ENCODE assay signal across 1 cellular context in the genomic region with DNA sequence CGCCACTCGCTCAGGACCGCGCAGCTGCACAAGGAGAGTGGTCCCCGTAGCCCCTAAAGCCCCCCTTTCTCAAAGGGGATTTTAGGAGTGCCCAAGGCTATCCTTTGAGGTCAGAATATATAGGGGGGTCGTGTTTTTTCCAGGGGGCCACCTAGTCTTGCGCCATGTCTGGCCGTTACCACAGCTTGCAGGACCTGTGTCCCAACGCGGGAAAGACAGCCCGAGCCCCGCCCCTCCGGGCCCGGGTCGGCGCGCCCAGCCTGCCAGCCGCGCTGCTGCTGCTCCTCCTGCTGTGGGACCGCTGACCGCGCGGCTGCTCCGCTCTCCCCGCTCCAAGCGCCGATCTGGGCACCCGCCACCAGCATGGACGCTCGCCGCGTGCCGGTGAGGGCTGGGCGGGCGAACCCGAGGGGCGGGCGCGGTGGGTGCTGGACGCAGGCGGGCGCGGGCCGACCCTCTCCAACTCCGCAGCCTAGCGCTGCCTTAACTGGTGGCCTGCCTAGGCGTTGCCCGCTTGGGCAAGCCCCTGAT.
A peak's percentile ranks its signal among the peaks of the same experiment; 100 is the strongest.
TF ChIP-seq lines count a peak whose summit lies in the region.

A gene (plus strand): TSS at position 272 of the 531 bp plus-strand sequence. CDS start 92 bp downstream, at position 364.

TF ChIP-seq in HepG2, 621 proteins besides CTCF, POLR2A, EP300 and RAD21 (continued from another document and continues in another):
- TF ChIP-seq, protein P1, sequence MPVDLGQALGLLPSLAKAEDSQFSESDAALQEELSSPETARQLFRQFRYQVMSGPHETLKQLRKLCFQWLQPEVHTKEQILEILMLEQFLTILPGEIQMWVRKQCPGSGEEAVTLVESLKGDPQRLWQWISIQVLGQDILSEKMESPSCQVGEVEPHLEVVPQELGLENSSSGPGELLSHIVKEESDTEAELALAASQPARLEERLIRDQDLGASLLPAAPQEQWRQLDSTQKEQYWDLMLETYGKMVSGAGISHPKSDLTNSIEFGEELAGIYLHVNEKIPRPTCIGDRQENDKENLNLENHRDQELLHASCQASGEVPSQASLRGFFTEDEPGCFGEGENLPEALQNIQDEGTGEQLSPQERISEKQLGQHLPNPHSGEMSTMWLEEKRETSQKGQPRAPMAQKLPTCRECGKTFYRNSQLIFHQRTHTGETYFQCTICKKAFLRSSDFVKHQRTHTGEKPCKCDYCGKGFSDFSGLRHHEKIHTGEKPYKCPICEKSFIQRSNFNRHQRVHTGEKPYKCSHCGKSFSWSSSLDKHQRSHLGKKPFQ (CRISPR knock-in tag; IDR thresholded peaks at IDR 0.05; ENCODE audit: insufficient replicate concordance), result peak; percentile 97
- TF ChIP-seq, protein P2, sequence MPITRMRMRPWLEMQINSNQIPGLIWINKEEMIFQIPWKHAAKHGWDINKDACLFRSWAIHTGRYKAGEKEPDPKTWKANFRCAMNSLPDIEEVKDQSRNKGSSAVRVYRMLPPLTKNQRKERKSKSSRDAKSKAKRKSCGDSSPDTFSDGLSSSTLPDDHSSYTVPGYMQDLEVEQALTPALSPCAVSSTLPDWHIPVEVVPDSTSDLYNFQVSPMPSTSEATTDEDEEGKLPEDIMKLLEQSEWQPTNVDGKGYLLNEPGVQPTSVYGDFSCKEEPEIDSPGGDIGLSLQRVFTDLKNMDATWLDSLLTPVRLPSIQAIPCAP (CRISPR knock-in tag; IDR thresholded peaks at IDR 0.05; ENCODE audit: low read depth), result 0 out of 2 replicates have a peak, but pooled peaks have one; percentile 61
- TF ChIP-seq ATF1 (CRISPR knock-in tag; IDR thresholded peaks at IDR 0.05) (no peak), FOSL2 (CRISPR knock-in tag; IDR thresholded peaks at IDR 0.05) (0 out of 2 replicates have a peak, but pooled peaks have one; percentile 47), TMF1 (CRISPR knock-in tag; IDR thresholded peaks at IDR 0.05; ENCODE audit: low read depth) (peak; percentile 99), ZNF34 (CRISPR knock-in tag; IDR thresholded peaks at IDR 0.05; ENCODE audit: borderline replicate concordance) (peak; percentile 82), TEAD3 (CRISPR knock-in tag; optimal IDR thresholded peaks at IDR 0.05; ENCODE audit: borderline replicate concordance) (no peak), PCBP1 (IDR thresholded peaks at IDR 0.05; ENCODE audit: borderline replicate concordance, low read depth, low read length) (no peak), ZNF792 (CRISPR knock-in tag; IDR thresholded peaks at IDR 0.05) (peak; percentile 89), ARNTL (CRISPR knock-in tag; IDR thresholded peaks at IDR 0.05) (peak; percentile 78; the same call in 1 of the 2 replicates), SNRNP70 (IDR thresholded peaks at IDR 0.05; ENCODE audit: low read depth, low read length) (no peak), CHCHD3 (CRISPR knock-in tag; IDR thresholded peaks at IDR 0.05) (peak; percentile 73; the same call in 1 of the 2 replicates), ASH2L (IDR thresholded peaks at IDR 0.05; ENCODE audit: insufficient read length, low read depth, low read length) (peak; percentile 77), TRIM24 (CRISPR knock-in tag; IDR thresholded peaks at IDR 0.05) (no peak), POLR2G (IDR thresholded peaks at IDR 0.05; ENCODE audit: low read depth, low read length) (peak; percentile 66), ZNF790 (CRISPR knock-in tag; IDR thresholded peaks at IDR 0.05; ENCODE audit: borderline replicate concordance) (peak; percentile 97), JUN (CRISPR knock-in tag; IDR thresholded peaks at IDR 0.05) (peak; percentile 83), ZNF776 (CRISPR knock-in tag; IDR thresholded peaks at IDR 0.05) (peak; percentile 94; the same call in 1 of the 2 replicates), DNMT1 (CRISPR knock-in tag; IDR thresholded peaks at IDR 0.05) (peak; percentile 88), ZNF17 (CRISPR knock-in tag; IDR thresholded peaks at IDR 0.05) (peak; percentile 83; the same call in 1 of the 2 replicates), ZC3H13 (CRISPR knock-in tag; IDR thresholded peaks at IDR 0.05) (peak; percentile 94), PAWR (CRISPR knock-in tag; IDR thresholded peaks at IDR 0.05; ENCODE audit: borderline replicate concordance) (no peak), ZNF251 (CRISPR knock-in tag; IDR thresholded peaks at IDR 0.05) (no peak), STAG1 (CRISPR knock-in tag; IDR thresholded peaks at IDR 0.05) (peak; percentile 38), KLF16 (CRISPR knock-in tag; IDR thresholded peaks at IDR 0.05) (peak; percentile 4 to 79; a peak in 2 of 4 replicates), SMAD1 (CRISPR knock-in tag; IDR thresholded peaks at IDR 0.05; ENCODE audit: borderline replicate concordance, low read depth) (peak; percentile 84), ZNF121 (CRISPR knock-in tag; IDR thresholded peaks at IDR 0.05) (0 out of 2 replicates have a peak, but pooled peaks have one; percentile 15), MED8 (CRISPR knock-in tag; IDR thresholded peaks at IDR 0.05; ENCODE audit: insufficient replicate concordance) (peak; percentile 13), ZNF205 (CRISPR knock-in tag; IDR thresholded peaks at IDR 0.05) (peak; percentile 67; the same call in 1 of the 2 replicates), SMAD9 (CRISPR knock-in tag; IDR thresholded peaks at IDR 0.05) (peak; percentile 85; the same call in 1 of the 2 replicates), HNF4G (IDR thresholded peaks at IDR 0.05; ENCODE audit: borderline replicate concordance, low read depth, low read length) (no peak), HNF4G (CRISPR knock-in tag; IDR thresholded peaks at IDR 0.05; ENCODE audit: borderline replicate concordance, low read depth) (no peak; the same call in 1 of the 2 replicates), KLF11 (CRISPR knock-in tag; IDR thresholded peaks at IDR 0.05) (peak; percentile 95; the same call in 1 of the 2 replicates), ZBTB1 (CRISPR knock-in tag; IDR thresholded peaks at IDR 0.05; ENCODE audit: borderline replicate concordance) (no peak), KLF12 (CRISPR knock-in tag; IDR thresholded peaks at IDR 0.05; ENCODE audit: borderline replicate concordance) (peak; percentile 92; the same call in 1 of the 2 replicates), ADNP (CRISPR knock-in tag; IDR thresholded peaks at IDR 0.05) (no peak), HCFC1 (IDR thresholded peaks at IDR 0.05; ENCODE audit: low read depth, low read length) (no peak), PAF1 (CRISPR knock-in tag; IDR thresholded peaks at IDR 0.05) (no peak), ZNF263 (CRISPR knock-in tag; IDR thresholded peaks at IDR 0.05) (peak; percentile 82), CREM (IDR thresholded peaks at IDR 0.05) (no peak; the same call in 1 of the 2 replicates), CREM (CRISPR knock-in tag; IDR thresholded peaks at IDR 0.05) (no peak), KDM1A (CRISPR knock-in tag; IDR thresholded peaks at IDR 0.05) (no peak), U2AF1 (optimal IDR thresholded peaks at IDR 0.05; ENCODE audit: low read depth, low read length) (no peak), ZNF143 (CRISPR knock-in tag; IDR thresholded peaks at IDR 0.05) (peak; percentile 59), HDAC6 (IDR thresholded peaks at IDR 0.05; ENCODE audit: low read depth, low read length) (no peak), ZNF530 (CRISPR knock-in tag; IDR thresholded peaks at IDR 0.05; ENCODE audit: low read depth) (peak; percentile 91; the same call in 1 of the 2 replicates)
- TF ChIP-seq, protein P3, sequence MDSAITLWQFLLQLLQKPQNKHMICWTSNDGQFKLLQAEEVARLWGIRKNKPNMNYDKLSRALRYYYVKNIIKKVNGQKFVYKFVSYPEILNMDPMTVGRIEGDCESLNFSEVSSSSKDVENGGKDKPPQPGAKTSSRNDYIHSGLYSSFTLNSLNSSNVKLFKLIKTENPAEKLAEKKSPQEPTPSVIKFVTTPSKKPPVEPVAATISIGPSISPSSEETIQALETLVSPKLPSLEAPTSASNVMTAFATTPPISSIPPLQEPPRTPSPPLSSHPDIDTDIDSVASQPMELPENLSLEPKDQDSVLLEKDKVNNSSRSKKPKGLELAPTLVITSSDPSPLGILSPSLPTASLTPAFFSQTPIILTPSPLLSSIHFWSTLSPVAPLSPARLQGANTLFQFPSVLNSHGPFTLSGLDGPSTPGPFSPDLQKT (CRISPR knock-in tag; IDR thresholded peaks at IDR 0.05; ENCODE audit: borderline replicate concordance), result peak; percentile 77; the same call in 1 of the 2 replicates
- TF ChIP-seq, protein P4, sequence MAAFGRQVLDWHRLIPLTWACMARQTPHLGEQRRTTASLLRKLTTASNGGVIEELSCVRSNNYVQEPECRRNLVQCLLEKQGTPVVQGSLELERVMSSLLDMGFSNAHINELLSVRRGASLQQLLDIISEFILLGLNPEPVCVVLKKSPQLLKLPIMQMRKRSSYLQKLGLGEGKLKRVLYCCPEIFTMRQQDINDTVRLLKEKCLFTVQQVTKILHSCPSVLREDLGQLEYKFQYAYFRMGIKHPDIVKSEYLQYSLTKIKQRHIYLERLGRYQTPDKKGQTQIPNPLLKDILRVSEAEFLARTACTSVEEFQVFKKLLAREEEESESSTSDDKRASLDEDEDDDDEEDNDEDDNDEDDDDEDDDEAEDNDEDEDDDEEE (CRISPR knock-in tag; IDR thresholded peaks at IDR 0.05), result peak; percentile 99
- TF ChIP-seq, protein P5, sequence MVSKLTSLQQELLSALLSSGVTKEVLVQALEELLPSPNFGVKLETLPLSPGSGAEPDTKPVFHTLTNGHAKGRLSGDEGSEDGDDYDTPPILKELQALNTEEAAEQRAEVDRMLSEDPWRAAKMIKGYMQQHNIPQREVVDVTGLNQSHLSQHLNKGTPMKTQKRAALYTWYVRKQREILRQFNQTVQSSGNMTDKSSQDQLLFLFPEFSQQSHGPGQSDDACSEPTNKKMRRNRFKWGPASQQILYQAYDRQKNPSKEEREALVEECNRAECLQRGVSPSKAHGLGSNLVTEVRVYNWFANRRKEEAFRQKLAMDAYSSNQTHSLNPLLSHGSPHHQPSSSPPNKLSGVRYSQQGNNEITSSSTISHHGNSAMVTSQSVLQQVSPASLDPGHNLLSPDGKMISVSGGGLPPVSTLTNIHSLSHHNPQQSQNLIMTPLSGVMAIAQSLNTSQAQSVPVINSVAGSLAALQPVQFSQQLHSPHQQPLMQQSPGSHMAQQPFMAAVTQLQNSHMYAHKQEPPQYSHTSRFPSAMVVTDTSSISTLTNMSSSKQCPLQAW (CRISPR knock-in tag; IDR thresholded peaks at IDR 0.05), result peak; percentile 53; the same call in 1 of the 2 replicates
- TF ChIP-seq, protein P6, sequence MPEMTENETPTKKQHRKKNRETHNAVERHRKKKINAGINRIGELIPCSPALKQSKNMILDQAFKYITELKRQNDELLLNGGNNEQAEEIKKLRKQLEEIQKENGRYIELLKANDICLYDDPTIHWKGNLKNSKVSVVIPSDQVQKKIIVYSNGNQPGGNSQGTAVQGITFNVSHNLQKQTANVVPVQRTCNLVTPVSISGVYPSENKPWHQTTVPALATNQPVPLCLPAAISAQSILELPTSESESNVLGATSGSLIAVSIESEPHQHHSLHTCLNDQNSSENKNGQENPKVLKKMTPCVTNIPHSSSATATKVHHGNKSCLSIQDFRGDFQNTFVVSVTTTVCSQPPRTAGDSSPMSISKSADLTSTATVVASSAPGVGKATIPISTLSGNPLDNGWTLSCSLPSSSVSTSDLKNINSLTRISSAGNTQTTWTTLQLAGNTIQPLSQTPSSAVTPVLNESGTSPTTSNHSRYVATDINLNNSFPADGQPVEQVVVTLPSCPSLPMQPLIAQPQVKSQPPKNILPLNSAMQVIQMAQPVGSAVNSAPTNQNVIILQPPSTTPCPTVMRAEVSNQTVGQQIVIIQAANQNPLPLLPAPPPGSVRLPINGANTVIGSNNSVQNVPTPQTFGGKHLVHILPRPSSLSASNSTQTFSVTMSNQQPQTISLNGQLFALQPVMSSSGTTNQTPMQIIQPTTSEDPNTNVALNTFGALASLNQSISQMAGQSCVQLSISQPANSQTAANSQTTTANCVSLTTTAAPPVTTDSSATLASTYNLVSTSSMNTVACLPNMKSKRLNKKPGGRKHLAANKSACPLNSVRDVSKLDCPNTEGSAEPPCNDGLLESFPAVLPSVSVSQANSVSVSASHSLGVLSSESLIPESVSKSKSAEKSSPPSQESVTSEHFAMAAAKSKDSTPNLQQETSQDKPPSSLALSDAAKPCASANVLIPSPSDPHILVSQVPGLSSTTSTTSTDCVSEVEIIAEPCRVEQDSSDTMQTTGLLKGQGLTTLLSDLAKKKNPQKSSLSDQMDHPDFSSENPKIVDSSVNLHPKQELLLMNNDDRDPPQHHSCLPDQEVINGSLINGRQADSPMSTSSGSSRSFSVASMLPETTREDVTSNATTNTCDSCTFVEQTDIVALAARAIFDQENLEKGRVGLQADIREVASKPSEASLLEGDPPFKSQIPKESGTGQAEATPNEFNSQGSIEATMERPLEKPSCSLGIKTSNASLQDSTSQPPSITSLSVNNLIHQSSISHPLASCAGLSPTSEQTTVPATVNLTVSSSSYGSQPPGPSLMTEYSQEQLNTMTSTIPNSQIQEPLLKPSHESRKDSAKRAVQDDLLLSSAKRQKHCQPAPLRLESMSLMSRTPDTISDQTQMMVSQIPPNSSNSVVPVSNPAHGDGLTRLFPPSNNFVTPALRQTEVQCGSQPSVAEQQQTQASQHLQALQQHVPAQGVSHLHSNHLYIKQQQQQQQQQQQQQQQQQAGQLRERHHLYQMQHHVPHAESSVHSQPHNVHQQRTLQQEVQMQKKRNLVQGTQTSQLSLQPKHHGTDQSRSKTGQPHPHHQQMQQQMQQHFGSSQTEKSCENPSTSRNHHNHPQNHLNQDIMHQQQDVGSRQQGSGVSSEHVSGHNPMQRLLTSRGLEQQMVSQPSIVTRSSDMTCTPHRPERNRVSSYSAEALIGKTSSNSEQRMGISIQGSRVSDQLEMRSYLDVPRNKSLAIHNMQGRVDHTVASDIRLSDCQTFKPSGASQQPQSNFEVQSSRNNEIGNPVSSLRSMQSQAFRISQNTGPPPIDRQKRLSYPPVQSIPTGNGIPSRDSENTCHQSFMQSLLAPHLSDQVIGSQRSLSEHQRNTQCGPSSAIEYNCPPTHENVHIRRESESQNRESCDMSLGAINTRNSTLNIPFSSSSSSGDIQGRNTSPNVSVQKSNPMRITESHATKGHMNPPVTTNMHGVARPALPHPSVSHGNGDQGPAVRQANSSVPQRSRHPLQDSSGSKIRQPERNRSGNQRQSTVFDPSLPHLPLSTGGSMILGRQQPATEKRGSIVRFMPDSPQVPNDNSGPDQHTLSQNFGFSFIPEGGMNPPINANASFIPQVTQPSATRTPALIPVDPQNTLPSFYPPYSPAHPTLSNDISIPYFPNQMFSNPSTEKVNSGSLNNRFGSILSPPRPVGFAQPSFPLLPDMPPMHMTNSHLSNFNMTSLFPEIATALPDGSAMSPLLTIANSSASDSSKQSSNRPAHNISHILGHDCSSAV (CRISPR knock-in tag; IDR thresholded peaks at IDR 0.05; ENCODE audit: borderline replicate concordance), result no peak; the same call in 1 of the 2 replicates
